Comparison of ENCODE assay signal across 9 cellular contexts in genomic region chr17:6583411-6583810, GRCh38. TPM values are rescaled to one million over a fixed set of nuclear protein-coding genes. Genes with fewer than 3 reads are reported as not detected.
"Had no signal": no experiment of that assay in that cellular context is flagged by ENCODE, and none has a peak within 500 bp of the region (broad histone marks: within the 10 kb centered on the region; RNA-seq: fewer than 3 reads in every experiment).

No MANE protein-coding gene starts in this region.

- H3K9me3 ChIP-seq: HAP-1 had no signal

- ATAC-seq: HCT116, HepG2 had no signal

- H3K4me3 ChIP-seq: GM23248, HAP-1 had no signal

- H3K9ac ChIP-seq: GM23248 had no signal

- H3K4me3 Mint-ChIP-seq: HFFc6, IgD-negative memory B cell had no signal

- H3K27ac Mint-ChIP-seq: HFFc6, IgD-negative memory B cell had no signal

- H3K4me1 ChIP-seq: HAP-1 had no signal

- DNase-seq: GM23248, GOT3, HFFc6, KBM-7 had no signal

- H2AFZ ChIP-seq: GM23248 had no signal

- H3K27ac ChIP-seq: GM23248, HL-60 had no signal

- H3K27me3 Mint-ChIP-seq: IgD-negative memory B cell had no signal

RNA-seq across cellular contexts. Expression of gene PITPNM3, which starts 27.1 kb away (rescaled TPM):
- polyA plus RNA-seq: IgD-negative memory B cell had no signal
